In genomic region chr11:89877511-89877910, GRCh38 we compare ENCODE assay signal across 4 cellular contexts. TPM values are rescaled to one million over a fixed set of nuclear protein-coding genes. Genes with fewer than 3 reads are reported as not detected.
"Had no signal": no experiment of that assay in that cellular context is flagged by ENCODE, and none has a peak within 500 bp of the region (broad histone marks: within the 10 kb centered on the region; RNA-seq: fewer than 3 reads in every experiment).

No MANE protein-coding gene starts in this region.

RNA-seq across cellular contexts. Expression of gene TRIM64B, which starts 0.8 kb away (rescaled TPM):
- total RNA-seq: LHCN-M2, M059J, MCF 10A, NCI-H460 had no signal

RNA-seq across cellular contexts. Expression of gene TRIM49D1, which starts 44.5 kb away (rescaled TPM):
- total RNA-seq: LHCN-M2, M059J, MCF 10A, NCI-H460 had no signal

RNA-seq across cellular contexts. Expression of gene TRIM49D2, which starts 46.4 kb away (rescaled TPM):
- total RNA-seq: LHCN-M2, M059J, MCF 10A, NCI-H460 had no signal
